13 cellular contexts compared by ENCODE assay signal in genomic region chr14:39474416-39474911, GRCh38. TPM values are rescaled to one million over a fixed set of nuclear protein-coding genes. Genes with fewer than 3 reads are reported as not detected.
DNase-seq lines count a peak whose midpoint lies in the region; ATAC-seq, FAIRE-seq and TF ChIP-seq lines count a peak whose summit lies in the region.
"Had no signal": no experiment of that assay in that cellular context is flagged by ENCODE, and none has a peak within 500 bp of the region (broad histone marks: within the 10 kb centered on the region; RNA-seq: fewer than 3 reads in every experiment).

No MANE protein-coding gene starts in this region.

- no peak overlapping the region for H3K27ac ChIP-seq in astrocyte (ENCODE audit: low read depth, low read length)
- H3K27ac ChIP-seq: suprapubic skin had no signal

- H3K4me2 ChIP-seq in astrocyte (ENCODE audit: low read length) = no peak overlapping the region

- H3K4me3 ChIP-seq in astrocyte (ENCODE audit: insufficient read depth, low read depth, low read length) = no peak overlapping the region
- H3K4me3 ChIP-seq: suprapubic skin had no signal

- H3K79me2 ChIP-seq in astrocyte (ENCODE audit: insufficient read depth, low read length) = no peaks in the 10 kb centered on the region

- no peaks in the 10 kb centered on the region for H3K9me3 ChIP-seq in astrocyte (ENCODE audit: insufficient read depth, low read depth, low read length)
- H3K9me3 ChIP-seq: suprapubic skin had no signal

- H3K9ac ChIP-seq in astrocyte (ENCODE audit: low read length) = no peak overlapping the region

- H4K20me1 ChIP-seq in astrocyte (ENCODE audit: insufficient read depth, low read length) = no peaks in the 10 kb centered on the region

- no peaks in the 10 kb centered on the region for H3K27me3 Mint-ChIP-seq in astrocyte (ENCODE audit: low read depth, unreplicated experiment)
- H3K27me3 Mint-ChIP-seq: effector memory CD8-positive, alpha-beta T cell had no signal

- no peaks in the 10 kb centered on the region for H3K27me3 ChIP-seq in astrocyte (ENCODE audit: insufficient read depth, low read length)
- H3K27me3 ChIP-seq: suprapubic skin had no signal

- ATAC-seq in GM18868 (IDR thresholded peaks at IDR 0.05; ENCODE audit: unreplicated experiment) (peak; percentile 97), GM21423 (IDR thresholded peaks at IDR 0.05; ENCODE audit: unreplicated experiment) (peak; percentile 95), HG03066 (IDR thresholded peaks at IDR 0.05; ENCODE audit: low read depth, unreplicated experiment) (peak; percentile 89)
- ATAC-seq: effector memory CD8-positive, alpha-beta T cell had no signal

- H3K4me1 Mint-ChIP-seq in astrocyte (ENCODE audit: low read depth, unreplicated experiment) = peaks cover 5% of the 10 kb centered on the region

- intact Hi-C loops in cardiac septum (cut with DNase I) = no loop called here

- peaks cover 3% of the 10 kb centered on the region for H3K36me3 Mint-ChIP-seq in astrocyte (ENCODE audit: low read depth, unreplicated experiment)

- no peak for TF ChIP-seq CTCF in astrocyte (IDR thresholded peaks at IDR 0.05; ENCODE audit: insufficient read depth, low read depth, low read length)

- no peak overlapping the region for H2AFZ ChIP-seq in astrocyte (ENCODE audit: low read depth, low read length)

- DNase-seq in astrocyte (ENCODE audit: low read depth) (peak; percentile 24), H4 (ENCODE audit: low spot score) (no peak), hepatic stellate cell (ENCODE audit: low spot score) (no peak), NCI-H82 (lab: John Stamatoyannopoulos, UW) (no peak), cardiac septum (ENCODE audit: low spot score) (no peak)
- DNase-seq: activated naive CD4-positive, alpha-beta T cell treated with anti-CD3 and anti-CD28 coated beads for 36 hours; effector memory CD8-positive, alpha-beta T cell; Kasumi-1 had no signal

- H3K9me3 Mint-ChIP-seq in astrocyte (ENCODE audit: unreplicated experiment) = peaks cover 6% of the 10 kb centered on the region
- H3K9me3 Mint-ChIP-seq: activated naive CD4-positive, alpha-beta T cell treated with anti-CD3 and anti-CD28 coated beads for 36 hours; effector memory CD8-positive, alpha-beta T cell had no signal

- H3K4me3 Mint-ChIP-seq in astrocyte (ENCODE audit: unreplicated experiment) = no peak overlapping the region
- H3K4me3 Mint-ChIP-seq: activated naive CD4-positive, alpha-beta T cell treated with anti-CD3 and anti-CD28 coated beads for 36 hours; effector memory CD8-positive, alpha-beta T cell had no signal

- peak overlapping the region; percentile 16 for H3K27ac Mint-ChIP-seq in astrocyte (ENCODE audit: unreplicated experiment)
- H3K27ac Mint-ChIP-seq: activated naive CD4-positive, alpha-beta T cell treated with anti-CD3 and anti-CD28 coated beads for 36 hours; effector memory CD8-positive, alpha-beta T cell had no signal

- H3K36me3 ChIP-seq in astrocyte (ENCODE audit: insufficient read depth, low read length) = no peaks in the 10 kb centered on the region
- H3K36me3 ChIP-seq: suprapubic skin had no signal

- no peaks in the 10 kb centered on the region for H3K4me1 ChIP-seq in astrocyte (ENCODE audit: insufficient read depth, low read length)
- H3K4me1 ChIP-seq: suprapubic skin had no signal

- no peak for FAIRE-seq in astrocyte (lab: Jason Lieb, UNC)
- FAIRE-seq: TTC549 had no signal

RNA-seq across cellular contexts. Expression of gene FBXO33, which starts 42.2 kb away (rescaled TPM):
- total RNA-seq in astrocyte = 9.4 and 10.9 TPM in 2 replicates
- total RNA-seq in H4 (2014; rRNA removed; shearing (Covaris generic)) = 15.1 and 16.8 TPM in 2 replicates
- 6.3 TPM for total RNA-seq in cardiac septum
